17 cellular contexts compared by ENCODE assay signal in the genomic region with DNA sequence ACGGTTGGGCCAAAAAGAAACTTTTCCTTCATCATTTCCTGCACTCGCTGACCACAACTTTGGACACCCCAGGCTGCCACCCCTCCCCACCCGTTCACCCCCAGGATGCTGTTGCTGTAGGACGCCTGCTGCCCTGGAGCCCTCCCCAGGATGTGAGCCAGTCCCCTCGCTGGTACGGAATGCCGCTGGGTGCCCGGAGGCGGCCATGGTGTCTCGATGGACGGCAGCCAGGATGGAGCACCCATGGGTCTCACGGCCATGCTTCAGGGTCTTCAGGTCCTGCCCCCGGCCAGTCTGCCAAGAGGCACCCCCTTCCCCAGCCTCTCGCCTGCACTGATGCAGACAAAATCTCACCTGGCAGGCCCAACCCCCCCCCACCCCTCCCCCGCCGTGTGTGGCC.
"Had no signal": no experiment of that assay in that cellular context is flagged by ENCODE, and none has a peak within 500 bp of the region (broad histone marks: within the 10 kb centered on the region; RNA-seq: fewer than 3 reads in every experiment).

No MANE protein-coding gene starts in this region.

- FAIRE-seq: TTC549 had no signal

- DNase-seq: activated CD4-positive, alpha-beta T cell treated with anti-CD3 and anti-CD28 coated beads for 36 hours; activated CD4-positive, alpha-beta T cell treated with anti-CD3 and anti-CD28 coated beads, Interleukin-2, amount 50 U/mL, for 48 hours; activated gamma-delta T cell treated with Interleukin-2 at 50 U/mL for 16 hours; adrenal gland; dermis blood vessel endothelial cell; effector memory CD8-positive, alpha-beta T cell; immature natural killer cell; kidney glomerular epithelial cell; left ventricle myocardium inferior; nephron progenitor cell; occipital lobe; stimulated activated CD4-positive, alpha-beta T cell treated with anti-CD3 and anti-CD28 coated beads, Interleukin-2, amount 100 ng/mL, for 24 hours; stimulated activated naive CD4-positive, alpha-beta T cell treated with Interleukin-2 at 50 U/mL for 16 hours; thyroid gland had no signal

- H3K9me3 ChIP-seq: adrenal gland, left ventricle myocardium inferior, right atrium auricular region, thyroid gland had no signal

- H3K27me3 ChIP-seq: adrenal gland, right atrium auricular region, thyroid gland had no signal

- ATAC-seq: activated CD4-positive, alpha-beta T cell treated with anti-CD3 and anti-CD28 coated beads for 36 hours; activated naive CD4-positive, alpha-beta T cell treated with anti-CD3 and anti-CD28 coated beads, Interleukin-2, amount 50 U/mL, for 72 hours; effector memory CD8-positive, alpha-beta T cell had no signal

- H3K4me3 ChIP-seq: adrenal gland, left ventricle myocardium inferior, right atrium auricular region, thyroid gland had no signal

- H3K27ac ChIP-seq: adrenal gland, left ventricle myocardium inferior, right atrium auricular region, thyroid gland had no signal
